ENCODE assay signal across 21 cellular contexts in genomic region chr2:152682663-152683062, GRCh38.
"Had no signal": no experiment of that assay in that cellular context is flagged by ENCODE, and none has a peak within 500 bp of the region (broad histone marks: within the 10 kb centered on the region; RNA-seq: fewer than 3 reads in every experiment).

No MANE protein-coding gene starts in this region.

- FAIRE-seq: endometrium, frontal cortex, pancreas had no signal

- H3K27ac Mint-ChIP-seq: activated naive CD8-positive, alpha-beta T cell treated with anti-CD3 and anti-CD28 coated beads, Interleukin-2, amount 10 ng/mL, durations not matched to agents 7 days and 5 days; activated T-helper 17 cell treated with anti-CD3 and anti-CD28 coated beads, Interleukin-2, amount 50 U/mL, for 72 hours; brain; stimulated activated naive B cell treated with anti-CD40 and anti-IgM and Interleukin-4, amounts not matched to agents 10 μg/mL and 1 μg/mL and 100 μg/mL, for 72 hours; T-helper 1 cell treated with Interleukin-12 subunit alpha and Interleukin-12 subunit beta and Interleukin-4 antibody, amounts not matched to agents 30 μg/mL and 1 μg/mL, for 36 hours had no signal

- ATAC-seq: activated T-helper 17 cell treated with anti-CD3 and anti-CD28 coated beads, Interleukin-2, amount 50 U/mL, for 72 hours; left ventricle myocardium superior; pancreas; stimulated activated naive B cell treated with anti-CD40 and anti-IgM and Interleukin-4, amounts not matched to agents 10 μg/mL and 1 μg/mL and 100 μg/mL, for 72 hours; upper lobe of right lung had no signal

- H3K9me3 ChIP-seq: pancreas, spleen, thoracic aorta, upper lobe of right lung had no signal

- DNase-seq: activated CD4-positive, alpha-beta T cell treated with anti-CD3 and anti-CD28 coated beads for 1 hour; activated CD4-positive, alpha-beta T cell treated with anti-CD3 and anti-CD28 coated beads, Interleukin-2, amount 50 U/mL, for 4 hours; activated naive CD4-positive, alpha-beta T cell; activated naive CD8-positive, alpha-beta T cell treated with anti-CD3 and anti-CD28 coated beads, Interleukin-2, amount 10 ng/mL, durations not matched to agents 7 days and 5 days; activated T-cell treated with anti-CD3 and anti-CD28 coated beads for 4 hours; amygdala; cortex of kidney; hypothalamus; left ventricle myocardium superior; pancreas; spleen; stimulated activated naive B cell treated with anti-CD40 and anti-IgM and Interleukin-4, amounts not matched to agents 10 μg/mL and 1 μg/mL and 100 μg/mL, for 72 hours; upper lobe of right lung had no signal

- H3K27me3 ChIP-seq: pancreas, spleen, upper lobe of right lung had no signal

- H3K4me3 ChIP-seq: pancreas, spleen, thoracic aorta, upper lobe of right lung had no signal

- H3K4me1 ChIP-seq: upper lobe of right lung had no signal

- H3K27ac ChIP-seq: pancreas, spleen, thoracic aorta, upper lobe of right lung, VCaP had no signal

- H3K27me3 Mint-ChIP-seq: activated naive CD8-positive, alpha-beta T cell treated with anti-CD3 and anti-CD28 coated beads, Interleukin-2, amount 10 ng/mL, durations not matched to agents 7 days and 5 days; activated T-helper 17 cell treated with anti-CD3 and anti-CD28 coated beads, Interleukin-2, amount 50 U/mL, for 72 hours; brain; central memory CD8-positive, alpha-beta T cell; stimulated activated naive B cell treated with anti-CD40 and anti-IgM and Interleukin-4, amounts not matched to agents 10 μg/mL and 1 μg/mL and 100 μg/mL, for 72 hours had no signal

- H3K4me3 Mint-ChIP-seq: activated naive CD8-positive, alpha-beta T cell treated with anti-CD3 and anti-CD28 coated beads, Interleukin-2, amount 10 ng/mL, durations not matched to agents 7 days and 5 days; activated T-helper 17 cell treated with anti-CD3 and anti-CD28 coated beads, Interleukin-2, amount 50 U/mL, for 72 hours; brain; central memory CD8-positive, alpha-beta T cell; stimulated activated naive B cell treated with anti-CD40 and anti-IgM and Interleukin-4, amounts not matched to agents 10 μg/mL and 1 μg/mL and 100 μg/mL, for 72 hours; T-helper 1 cell treated with Interleukin-12 subunit alpha and Interleukin-12 subunit beta and Interleukin-4 antibody, amounts not matched to agents 30 μg/mL and 1 μg/mL, for 36 hours had no signal

- H3K9me3 Mint-ChIP-seq: activated naive CD8-positive, alpha-beta T cell treated with anti-CD3 and anti-CD28 coated beads, Interleukin-2, amount 10 ng/mL, durations not matched to agents 7 days and 5 days; activated T-helper 17 cell treated with anti-CD3 and anti-CD28 coated beads, Interleukin-2, amount 50 U/mL, for 72 hours; central memory CD8-positive, alpha-beta T cell; stimulated activated naive B cell treated with anti-CD40 and anti-IgM and Interleukin-4, amounts not matched to agents 10 μg/mL and 1 μg/mL and 100 μg/mL, for 72 hours; T-helper 1 cell treated with Interleukin-12 subunit alpha and Interleukin-12 subunit beta and Interleukin-4 antibody, amounts not matched to agents 30 μg/mL and 1 μg/mL, for 36 hours had no signal
